ENCODE assay signal across 13 cellular contexts in genomic region chr6:166202321-166202733, GRCh38. TPM values are rescaled to one million over a fixed set of nuclear protein-coding genes. Genes with fewer than 3 reads are reported as not detected.
DNase-seq lines count a peak whose midpoint lies in the region; ATAC-seq lines count a peak whose summit lies in the region.
"Had no signal": no experiment of that assay in that cellular context is flagged by ENCODE, and none has a peak within 500 bp of the region (broad histone marks: within the 10 kb centered on the region; RNA-seq: fewer than 3 reads in every experiment).

No MANE protein-coding gene starts in this region.

- no peaks in the 10 kb centered on the region for H3K9me3 ChIP-seq in Karpas-422 (ENCODE audit: low read length)

- peak overlapping the region; percentile 99 for H3K27ac ChIP-seq in Karpas-422 (ENCODE audit: low read length)

- peaks cover 64% of the 10 kb centered on the region for H3K4me1 ChIP-seq in Karpas-422 (ENCODE audit: low read length)

- H4K20me1 ChIP-seq in Karpas-422 (ENCODE audit: insufficient read depth, low read depth, low read length), result no peaks in the 10 kb centered on the region

- no peak overlapping the region for H2AFZ ChIP-seq in Karpas-422 (ENCODE audit: low read length)

- DNase-seq in Karpas-422 (peak; percentile 97), putamen (ENCODE audit: low spot score) (peak; percentile 6), NCI-H2196 (lab: John Stamatoyannopoulos, UW; ENCODE audit: unreplicated experiment) (no peak), OCI-M1 (lab: John Stamatoyannopoulos, UW) (no peak)
- DNase-seq in stimulated activated CD8-positive, alpha-beta memory T cell treated with anti-CD3 and anti-CD28 coated beads, Interleukin-4, amount 100 ng/mL, for 48 hours, result no peak
- no peak for DNase-seq in activated CD4-positive, alpha-beta T cell treated with anti-CD3 and anti-CD28 coated beads for 4 hours
- DNase-seq: GF-D8, left cardiac atrium had no signal

- H3K9me2 ChIP-seq in Karpas-422 (replicated peaks; ENCODE audit: insufficient read depth, low read length), result no peaks in the 10 kb centered on the region

- peak overlapping the region; percentile 91 for H3K4me2 ChIP-seq in Karpas-422 (ENCODE audit: low read depth, low read length, poor library complexity, severe bottlenecking)
- H3K4me2 ChIP-seq: smooth muscle cell had no signal

- no peaks in the 10 kb centered on the region for H3K27me3 ChIP-seq in Karpas-422 (ENCODE audit: low read length)

- peak; percentile 60 for ATAC-seq in GM19043 (IDR thresholded peaks at IDR 0.05; ENCODE audit: low read depth, unreplicated experiment)
- peak; percentile 68 for ATAC-seq in HG02759 (IDR thresholded peaks at IDR 0.05; ENCODE audit: unreplicated experiment)

- H3K79me2 ChIP-seq in Karpas-422 (ENCODE audit: low read length), result no peaks in the 10 kb centered on the region

- peak overlapping the region; percentile 68 for H3K9ac ChIP-seq in Karpas-422 (ENCODE audit: low read length)

- no peaks in the 10 kb centered on the region for H3K36me3 ChIP-seq in Karpas-422 (ENCODE audit: insufficient read depth, low read length)

- peak overlapping the region; percentile 47 for H3K4me3 ChIP-seq in Karpas-422 (ENCODE audit: low read length)
- H3K4me3 ChIP-seq: smooth muscle cell had no signal

RNA-seq across cellular contexts. Expression of gene TBXT, which starts 34.7 kb away (rescaled TPM):
- total RNA-seq in Karpas-422 (2014; rRNA removed; shearing (Covaris generic); ENCODE audit: low replicate concordance), result 11.3 and 12.2 TPM in 2 replicates
- total RNA-seq: activated T-helper 2 cell treated with anti-CD3 and anti-CD28 coated beads, Interferon-gamma antibody, Interleukin-2, Interleukin-4, amounts not matched to agents 10 μg/mL and 5 μg/mL and 100 μg/mL, durations not matched to agents 14 hours and 24 hours and 36 hours; left cardiac atrium; smooth muscle cell; temporal lobe had no signal

Comparison
In these comparisons a context has a peak if more than half of its experiments do, and no peak if none do; other contexts are left out.
1. DNase-seq: peak in Karpas-422 (single experiment) and putamen (single experiment); none in stimulated activated CD8-positive, alpha-beta memory T cell treated with anti-CD3 and anti-CD28 coated beads, Interleukin-4, amount 100 ng/mL, for 48 hours (single experiment), NCI-H2196 (single experiment), OCI-M1 (single experiment) and activated CD4-positive, alpha-beta T cell treated with anti-CD3 and anti-CD28 coated beads for 4 hours (0 of 2).